9 cellular contexts compared by ENCODE assay signal in the genomic region with DNA sequence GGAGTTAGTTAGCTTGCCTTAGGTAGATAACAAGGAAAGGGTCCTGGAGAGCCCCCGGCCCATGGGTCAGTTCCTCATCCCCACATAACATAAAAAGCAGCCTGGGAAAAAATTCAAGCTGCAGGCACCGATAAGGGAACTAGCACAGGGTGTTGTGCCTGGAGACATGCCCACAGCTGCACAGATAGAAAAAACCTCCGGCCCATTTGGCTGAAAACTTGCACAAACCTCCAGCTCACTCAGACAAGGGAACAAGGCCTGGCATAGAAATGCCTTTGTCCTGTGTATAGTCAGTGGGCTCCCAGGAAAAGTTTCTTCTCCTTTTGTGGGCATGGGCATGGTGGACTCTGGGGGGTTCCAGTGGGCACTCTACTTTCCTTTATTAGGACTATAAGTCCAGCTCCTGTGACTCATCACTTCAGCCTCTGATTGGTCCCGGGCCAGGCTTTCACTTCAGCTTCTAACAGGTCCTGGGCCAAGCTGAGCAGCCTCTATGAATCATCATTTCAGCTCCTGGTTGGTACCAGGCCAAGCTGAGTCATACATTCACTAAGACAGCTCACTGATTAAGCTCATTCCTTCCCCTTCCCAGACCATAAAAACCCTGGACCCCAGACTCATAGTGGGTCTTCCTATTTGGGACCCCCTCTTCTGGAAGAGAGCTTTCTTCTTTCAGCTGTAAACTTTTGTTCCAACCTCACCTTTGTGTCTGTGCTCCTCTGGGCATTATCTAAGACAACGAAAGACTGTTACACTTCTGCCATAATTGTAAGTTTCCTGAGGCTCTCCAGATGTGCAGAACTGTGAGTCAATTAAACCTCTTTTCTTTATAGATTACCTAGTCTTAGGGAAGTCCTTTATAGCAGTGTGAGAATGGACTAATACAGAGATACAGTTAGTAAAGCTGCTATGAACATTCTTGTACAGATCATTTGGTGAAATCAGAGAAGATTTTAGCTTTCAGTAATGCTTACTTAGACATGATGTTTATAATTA.
DNase-seq lines count a peak whose midpoint lies in the region; ATAC-seq and TF ChIP-seq lines count a peak whose summit lies in the region.
"Had no signal": no experiment of that assay in that cellular context is flagged by ENCODE, and none has a peak within 500 bp of the region (broad histone marks: within the 10 kb centered on the region; RNA-seq: fewer than 3 reads in every experiment).

No MANE protein-coding gene starts in this region.

- peak; percentile 80 for ATAC-seq in activated T-helper 17 cell treated with anti-CD3 and anti-CD28 coated beads, Interleukin-2, amount 50 U/mL, for 72 hours (replicated peaks)
- peak; percentile 94 to 99 for ATAC-seq in right cardiac atrium
- peak; percentile 27 for ATAC-seq in stimulated activated memory B cell treated with anti-CD40 and anti-IgM and Interleukin-4, amounts not matched to agents 10 μg/mL and 1 μg/mL and 100 μg/mL, for 72 hours
- ATAC-seq in GM21390 (IDR thresholded peaks at IDR 0.05; ENCODE audit: unreplicated experiment) = no peak
- no peak for ATAC-seq in GM21619 (IDR thresholded peaks at IDR 0.05; ENCODE audit: unreplicated experiment)

- no peaks in the 10 kb centered on the region for H3K9me3 ChIP-seq in right cardiac atrium (ENCODE audit: control insufficient read depth, low read length)

- peak overlapping the region; percentile 83 for H3K27ac ChIP-seq in right cardiac atrium (ENCODE audit: low read length)

- 35% methylated on average over 5 of the region's 5 CpGs for WGBS in right cardiac atrium

- peak overlapping the region; percentile 70 for H3K27ac Mint-ChIP-seq in HFFc6
- H3K27ac Mint-ChIP-seq in activated T-helper 17 cell treated with anti-CD3 and anti-CD28 coated beads, Interleukin-2, amount 50 U/mL, for 72 hours = no peak overlapping the region
- H3K27ac Mint-ChIP-seq in stimulated activated memory B cell treated with anti-CD40 and anti-IgM and Interleukin-4, amounts not matched to agents 10 μg/mL and 1 μg/mL and 100 μg/mL, for 72 hours = no peak overlapping the region

- no peaks in the 10 kb centered on the region for H3K27me3 Mint-ChIP-seq in HFFc6 (ENCODE audit: insufficient read depth)
- H3K27me3 Mint-ChIP-seq in activated T-helper 17 cell treated with anti-CD3 and anti-CD28 coated beads, Interleukin-2, amount 50 U/mL, for 72 hours = no peaks in the 10 kb centered on the region
- H3K27me3 Mint-ChIP-seq in stimulated activated memory B cell treated with anti-CD40 and anti-IgM and Interleukin-4, amounts not matched to agents 10 μg/mL and 1 μg/mL and 100 μg/mL, for 72 hours = no peaks in the 10 kb centered on the region

- peak; percentile 98 for DNase-seq in HFFc6
- peak; percentile 80 to 87 (median 86) for DNase-seq in right cardiac atrium
- no peak for DNase-seq in stimulated activated CD4-positive, alpha-beta T cell treated with anti-CD3 and anti-CD28 coated beads, Interleukin-12 subunit alpha, Interleukin-12 subunit beta, amount 100 ng/mL, for 4 hours
- DNase-seq in NCI-H2107 (lab: John Stamatoyannopoulos, UW) = no peak
- DNase-seq: NCI-H1105 treated with DMSO at 0.1 percent for 48 hours had no signal

- H3K4me1 ChIP-seq in right cardiac atrium (ENCODE audit: control insufficient read depth, insufficient read depth, low read length) = no peaks in the 10 kb centered on the region

- no peaks in the 10 kb centered on the region for H3K27me3 ChIP-seq in right cardiac atrium (ENCODE audit: control insufficient read depth, insufficient read depth)

- no peak overlapping the region for H3K4me3 ChIP-seq in right cardiac atrium (ENCODE audit: low read length)

- peaks cover 12% of the 10 kb centered on the region for H3K9me3 Mint-ChIP-seq in HFFc6
- H3K9me3 Mint-ChIP-seq in activated T-helper 17 cell treated with anti-CD3 and anti-CD28 coated beads, Interleukin-2, amount 50 U/mL, for 72 hours = no peaks in the 10 kb centered on the region
- peaks cover 7% of the 10 kb centered on the region for H3K9me3 Mint-ChIP-seq in stimulated activated memory B cell treated with anti-CD40 and anti-IgM and Interleukin-4, amounts not matched to agents 10 μg/mL and 1 μg/mL and 100 μg/mL, for 72 hours

- TF ChIP-seq CTCF in HFFc6 (IDR thresholded peaks at IDR 0.05) = no peak

- H3K4me1 Mint-ChIP-seq in HFFc6 (ENCODE audit: low read depth) = peaks cover 34% of the 10 kb centered on the region
- H3K4me1 Mint-ChIP-seq in activated T-helper 17 cell treated with anti-CD3 and anti-CD28 coated beads, Interleukin-2, amount 50 U/mL, for 72 hours = no peaks in the 10 kb centered on the region
- no peaks in the 10 kb centered on the region for H3K4me1 Mint-ChIP-seq in stimulated activated memory B cell treated with anti-CD40 and anti-IgM and Interleukin-4, amounts not matched to agents 10 μg/mL and 1 μg/mL and 100 μg/mL, for 72 hours

- peaks cover 8% of the 10 kb centered on the region; the same call in 1 of the 2 replicates for H3K36me3 Mint-ChIP-seq in HFFc6 (ENCODE audit: low read depth)
- H3K36me3 Mint-ChIP-seq in activated T-helper 17 cell treated with anti-CD3 and anti-CD28 coated beads, Interleukin-2, amount 50 U/mL, for 72 hours (ENCODE audit: low read depth) = no peaks in the 10 kb centered on the region
- H3K36me3 Mint-ChIP-seq in stimulated activated memory B cell treated with anti-CD40 and anti-IgM and Interleukin-4, amounts not matched to agents 10 μg/mL and 1 μg/mL and 100 μg/mL, for 72 hours = no peaks in the 10 kb centered on the region

- peak overlapping the region; percentile 35 for H3K4me3 Mint-ChIP-seq in HFFc6
- H3K4me3 Mint-ChIP-seq in activated T-helper 17 cell treated with anti-CD3 and anti-CD28 coated beads, Interleukin-2, amount 50 U/mL, for 72 hours = no peak overlapping the region
- no peak overlapping the region for H3K4me3 Mint-ChIP-seq in stimulated activated memory B cell treated with anti-CD40 and anti-IgM and Interleukin-4, amounts not matched to agents 10 μg/mL and 1 μg/mL and 100 μg/mL, for 72 hours

- intact Hi-C loops in right cardiac atrium (cut with DNase I) = no loop called here

Comparison
In these comparisons a context has a peak if more than half of its experiments do, and no peak if none do; other contexts are left out.
1. DNase-seq: peak in HFFc6 (single experiment) and right cardiac atrium (3 of 3); none in stimulated activated CD4-positive, alpha-beta T cell treated with anti-CD3 and anti-CD28 coated beads, Interleukin-12 subunit alpha, Interleukin-12 subunit beta, amount 100 ng/mL, for 4 hours (single experiment) and NCI-H2107 (single experiment).
2. ATAC-seq: peak in activated T-helper 17 cell treated with anti-CD3 and anti-CD28 coated beads, Interleukin-2, amount 50 U/mL, for 72 hours (single experiment), right cardiac atrium (2 of 2) and stimulated activated memory B cell treated with anti-CD40 and anti-IgM and Interleukin-4, amounts not matched to agents 10 μg/mL and 1 μg/mL and 100 μg/mL, for 72 hours (single experiment); none in GM21390 (single experiment) and GM21619 (single experiment).